27 cellular contexts compared by ENCODE assay signal in genomic region chr22:19548964-19549363, GRCh38. TPM values are rescaled to one million over a fixed set of nuclear protein-coding genes. Genes with fewer than 3 reads are reported as not detected.
DNase-seq lines count a peak whose midpoint lies in the region; ATAC-seq, FAIRE-seq and TF ChIP-seq lines count a peak whose summit lies in the region.
"Had no signal": no experiment of that assay in that cellular context is flagged by ENCODE, and none has a peak within 500 bp of the region (broad histone marks: within the 10 kb centered on the region; RNA-seq: fewer than 3 reads in every experiment).

No MANE protein-coding gene starts in this region.

- H3K4me3 ChIP-seq in H1 (ENCODE audit: extremely low read depth in 1 of 4, insufficient read depth in 2 of 4, low read depth in 3 of 4, low read length in 4 of 4) = no peak overlapping the region
- H3K4me3 ChIP-seq in GM23248 = no peak overlapping the region
- H3K4me3 ChIP-seq: A549; BLaER1 treated with 17β-estradiol and CSF1 and Interleukin-3, amounts not matched to agents 10 nM and 100 nM had no signal

- H2BK20ac ChIP-seq in H1 (ENCODE audit: low read length) = no peak overlapping the region

- H2BK120ac ChIP-seq in H1 (replicated peaks; ENCODE audit: low read depth, low read length) = no peak overlapping the region

- H2AK5ac ChIP-seq in H1 (ENCODE audit: low read depth, low read length) = no peak overlapping the region

- TF ChIP-seq EP300 in H1 (IDR thresholded peaks at IDR 0.05; ENCODE audit: borderline replicate concordance in 1 of 2, low read depth in 2 of 2, low read length in 2 of 2) = no peak

- no peak overlapping the region for H3K18ac ChIP-seq in H1 (ENCODE audit: extremely low read depth, low read length)

- CTCF ChIA-PET in activated CD4-positive, alpha-beta memory T cell treated with anti-CD3 and anti-CD28 coated beads for 36 hours (lab: Charles Lee) = interaction anchor here (0.6 kb wide), 1 partner anchor 27 kb away, joined by 3 read pairs; no protein-coding TSS in a partner anchor
- CTCF ChIA-PET in activated CD4-positive, alpha-beta memory T cell treated with anti-CD3 and anti-CD28 coated beads, Interleukin-2, amount 10 ng/mL, durations not matched to agents 7 days and 5 days (lab: Charles Lee) = no interaction called here
- CTCF ChIA-PET in H1 (lab: Charles Lee; ENCODE audit: partially characterized antibody) = no interaction called here

- H3K27me3 ChIP-seq in H1 (replicated peaks in 1 of 4; ENCODE audit: control insufficient read depth in 3 of 4, extremely low read depth in 1 of 4, insufficient read depth in 3 of 4, low read length in 3 of 4) (no peaks in the 10 kb centered on the region; a peak in 1 of 7 replicates), GM23248 (replicated peaks; ENCODE audit: insufficient read depth) (peaks cover 3% of the 10 kb centered on the region)
- H3K27me3 ChIP-seq: BE2C; BLaER1 treated with 17β-estradiol and CSF1 and Interleukin-3, amounts not matched to agents 10 nM and 100 nM had no signal

- H3K36me3 ChIP-seq in H1 (ENCODE audit: control insufficient read depth in 2 of 4, insufficient read depth in 4 of 4, low read length in 3 of 4) (no peaks in the 10 kb centered on the region), GM23248 (ENCODE audit: low read depth) (no peaks in the 10 kb centered on the region)
- H3K36me3 ChIP-seq: BE2C; BLaER1 treated with 17β-estradiol and CSF1 and Interleukin-3, amounts not matched to agents 10 nM and 100 nM had no signal

- TF ChIP-seq RAD21 in H1 (IDR thresholded peaks at IDR 0.05 in 1 of 2, conservative IDR thresholded peaks at IDR 0.05 in 1 of 2; ENCODE audit: low read depth in 2 of 2, low read length in 2 of 2) = no peak

- H3K4me1 Mint-ChIP-seq in activated CD4-positive, alpha-beta memory T cell treated with anti-CD3 and anti-CD28 coated beads for 36 hours (ENCODE audit: low read depth) = no peaks in the 10 kb centered on the region
- no peaks in the 10 kb centered on the region for H3K4me1 Mint-ChIP-seq in activated CD4-positive, alpha-beta memory T cell treated with anti-CD3 and anti-CD28 coated beads, Interleukin-2, amount 10 ng/mL, durations not matched to agents 7 days and 5 days
- H3K4me1 Mint-ChIP-seq in activated T-helper 17 cell treated with anti-CD3 and anti-CD28 coated beads, Interleukin-2, amount 50 U/mL, for 72 hours = no peaks in the 10 kb centered on the region
- H3K4me1 Mint-ChIP-seq: CD8-positive, alpha-beta memory T cell had no signal

- H3K23ac ChIP-seq in H1 (ENCODE audit: insufficient read length) = no peak overlapping the region

- intact Hi-C loops in activated CD4-positive, alpha-beta memory T cell treated with anti-CD3 and anti-CD28 coated beads for 36 hours (cut with micrococcal nuclease) = no loop called here
- intact Hi-C loops in posterior vena cava (cut with DNase I) = loop anchor here in 1 of 2 donors (5.0 kb wide), 1 partner anchor 923 kb away; no protein-coding TSS in a partner anchor

- in situ Hi-C loops in GM23248 (cut with MboI) = no loop called here

- H3K79me1 ChIP-seq in H1 (ENCODE audit: low read depth, low read length) = no peaks in the 10 kb centered on the region

- H3K27ac ChIP-seq in H1 (ENCODE audit: low read depth, low read length) (no peak overlapping the region), GM23248 (no peak overlapping the region)
- H3K27ac ChIP-seq: 22Rv1; A549; BLaER1 treated with 17β-estradiol and CSF1 and Interleukin-3, amounts not matched to agents 10 nM and 100 nM had no signal

- WGBS in H1 (ENCODE audit: extremely low coverage in 1 of 2, insufficient coverage in 1 of 2, insufficient read length in 1 of 2, insufficient replicate concordance in 2 of 2, low coverage in 1 of 2, low lambda C conversion rate in 2 of 2, missing lambda C conversion rate in 1 of 2), 2 experiments = 81% methylated on average over 2 of the region's 2 CpGs; no CpG with 5 or more reads in 1 of the 2 experiments
- WGBS in GM23248 (ENCODE audit: low coverage in 1 of 2, low lambda C conversion rate in 2 of 2, missing lambda C conversion rate in 2 of 2), 2 experiments = 34 to 36% methylated on average over 2 of the region's 2 CpGs

- TF ChIP-seq POLR2A in H1 (IDR thresholded peaks at IDR 0.05; ENCODE audit: control extremely low read depth in 1 of 2, low read depth in 2 of 2, low read length in 2 of 2) = no peak

- no peak for FAIRE-seq in H1 (lab: Jason Lieb, UNC)
- FAIRE-seq: A549, D721Med, GM12891, GM18507 had no signal

- H2AFZ ChIP-seq in H1 (ENCODE audit: low read length) (no peak overlapping the region), GM23248 (no peak overlapping the region)

- H3K4me3 Mint-ChIP-seq in activated CD4-positive, alpha-beta memory T cell treated with anti-CD3 and anti-CD28 coated beads for 36 hours = no peak overlapping the region
- no peak overlapping the region for H3K4me3 Mint-ChIP-seq in activated CD4-positive, alpha-beta memory T cell treated with anti-CD3 and anti-CD28 coated beads, Interleukin-2, amount 10 ng/mL, durations not matched to agents 7 days and 5 days
- H3K4me3 Mint-ChIP-seq in activated T-helper 17 cell treated with anti-CD3 and anti-CD28 coated beads, Interleukin-2, amount 50 U/mL, for 72 hours = no peak overlapping the region
- H3K4me3 Mint-ChIP-seq: CD14-positive monocyte; CD4-positive, alpha-beta T cell; CD8-positive, alpha-beta memory T cell; H9 had no signal

- H3K23me2 ChIP-seq in H1 (ENCODE audit: low read depth, low read length) = no peaks in the 10 kb centered on the region

- no peak overlapping the region for H3K27ac Mint-ChIP-seq in activated CD4-positive, alpha-beta memory T cell treated with anti-CD3 and anti-CD28 coated beads for 36 hours
- H3K27ac Mint-ChIP-seq in activated CD4-positive, alpha-beta memory T cell treated with anti-CD3 and anti-CD28 coated beads, Interleukin-2, amount 10 ng/mL, durations not matched to agents 7 days and 5 days = no peak overlapping the region
- H3K27ac Mint-ChIP-seq in activated T-helper 17 cell treated with anti-CD3 and anti-CD28 coated beads, Interleukin-2, amount 50 U/mL, for 72 hours = no peak overlapping the region
- H3K27ac Mint-ChIP-seq: CD14-positive monocyte; CD4-positive, alpha-beta T cell; CD8-positive, alpha-beta memory T cell; H9 had no signal

- H3K9me3 Mint-ChIP-seq in activated CD4-positive, alpha-beta memory T cell treated with anti-CD3 and anti-CD28 coated beads for 36 hours = no peaks in the 10 kb centered on the region
- H3K9me3 Mint-ChIP-seq in activated CD4-positive, alpha-beta memory T cell treated with anti-CD3 and anti-CD28 coated beads, Interleukin-2, amount 10 ng/mL, durations not matched to agents 7 days and 5 days = no peaks in the 10 kb centered on the region
- no peaks in the 10 kb centered on the region for H3K9me3 Mint-ChIP-seq in activated T-helper 17 cell treated with anti-CD3 and anti-CD28 coated beads, Interleukin-2, amount 50 U/mL, for 72 hours
- H3K9me3 Mint-ChIP-seq: CD4-positive, alpha-beta T cell had no signal

- ATAC-seq in activated T-helper 17 cell treated with anti-CD3 and anti-CD28 coated beads, Interleukin-2, amount 50 U/mL, for 72 hours (replicated peaks) = peak; percentile 34
- ATAC-seq in GM21515 (IDR thresholded peaks at IDR 0.05; ENCODE audit: unreplicated experiment) = no peak
- no peak for ATAC-seq in HG02642 (IDR thresholded peaks at IDR 0.05; ENCODE audit: poor library complexity, unreplicated experiment)
- ATAC-seq: A549, HCT116 had no signal

- peak overlapping the region; percentile 37 for H3K4ac ChIP-seq in H1 (replicated peaks; ENCODE audit: insufficient read length, low read depth, low read length)

- no peak overlapping the region for H4K5ac ChIP-seq in H1 (ENCODE audit: insufficient read length, low read depth, low read length)

- no peaks in the 10 kb centered on the region for H3F3A ChIP-seq in GM23248 (ENCODE audit: insufficient read depth)

- no peak overlapping the region for H3K56ac ChIP-seq in H1 (replicated peaks; ENCODE audit: insufficient read length, low read depth, low read length)

- H3K9me3 ChIP-seq in H1 (ENCODE audit: insufficient read depth in 2 of 2, low read depth in 1 of 2, low read length in 1 of 2) (no peaks in the 10 kb centered on the region), GM23248 (ENCODE audit: low read depth) (no peaks in the 10 kb centered on the region)
- H3K9me3 ChIP-seq: A549, BE2C had no signal

- DNase-seq in activated CD4-positive, alpha-beta memory T cell treated with anti-CD3 and anti-CD28 coated beads for 36 hours = peak; percentile 13
- DNase-seq in activated CD4-positive, alpha-beta memory T cell treated with anti-CD3 and anti-CD28 coated beads, Interleukin-2, amount 10 ng/mL, durations not matched to agents 7 days and 5 days = no peak
- DNase-seq in H1 (ENCODE audit: low read depth in 1 of 2, low spot score in 2 of 2) (no peak), posterior vena cava (ENCODE audit: low spot score) (peak; percentile 30), GM23248 (no peak)
- DNase-seq: ACHN; AML-193; BE2C; CD4-positive, alpha-beta T cell; CD8-positive, alpha-beta memory T cell; DMS53; DMS79 treated with DMSO at 0.1 percent for 48 hours; GF-D8; H9 had no signal

- no peak for TF ChIP-seq CTCF in H1 (IDR thresholded peaks at IDR 0.05; ENCODE audit: control extremely low read depth in 1 of 3, insufficient read depth in 1 of 3, low read depth in 1 of 3, low read length in 3 of 3)

- POLR2A ChIA-PET in activated CD4-positive, alpha-beta memory T cell treated with anti-CD3 and anti-CD28 coated beads for 36 hours (lab: Charles Lee) = no interaction called here
- POLR2A ChIA-PET in activated CD4-positive, alpha-beta memory T cell treated with anti-CD3 and anti-CD28 coated beads, Interleukin-2, amount 10 ng/mL, durations not matched to agents 7 days and 5 days (lab: Charles Lee) = no interaction called here
- POLR2A ChIA-PET in H1 (lab: Charles Lee; ENCODE audit: partially characterized antibody) = no interaction called here

- no peak overlapping the region for H2BK5ac ChIP-seq in H1 (ENCODE audit: low read depth, low read length)

- H2BK15ac ChIP-seq in H1 (ENCODE audit: low read length) = no peak overlapping the region

- no peaks in the 10 kb centered on the region for H3K36me3 Mint-ChIP-seq in activated CD4-positive, alpha-beta memory T cell treated with anti-CD3 and anti-CD28 coated beads for 36 hours
- no peaks in the 10 kb centered on the region for H3K36me3 Mint-ChIP-seq in activated CD4-positive, alpha-beta memory T cell treated with anti-CD3 and anti-CD28 coated beads, Interleukin-2, amount 10 ng/mL, durations not matched to agents 7 days and 5 days (ENCODE audit: low read depth)
- no peaks in the 10 kb centered on the region for H3K36me3 Mint-ChIP-seq in activated T-helper 17 cell treated with anti-CD3 and anti-CD28 coated beads, Interleukin-2, amount 50 U/mL, for 72 hours (ENCODE audit: low read depth)
- H3K36me3 Mint-ChIP-seq: CD14-positive monocyte; CD8-positive, alpha-beta memory T cell had no signal

- H3K14ac ChIP-seq in H1 (ENCODE audit: insufficient read length) = no peak overlapping the region

- H4K20me1 ChIP-seq in H1 (replicated peaks in 1 of 2; ENCODE audit: control insufficient read depth in 1 of 2, insufficient read depth in 2 of 2, low read length in 2 of 2) (no peaks in the 10 kb centered on the region), GM23248 (ENCODE audit: insufficient read depth) (no peaks in the 10 kb centered on the region)
- H4K20me1 ChIP-seq: BLaER1 treated with 17β-estradiol and CSF1 and Interleukin-3, amounts not matched to agents 10 nM and 100 nM had no signal

- H2BK12ac ChIP-seq in H1 (ENCODE audit: low read depth, low read length) = no peak overlapping the region

- H3K27me3 Mint-ChIP-seq in activated CD4-positive, alpha-beta memory T cell treated with anti-CD3 and anti-CD28 coated beads for 36 hours = no peaks in the 10 kb centered on the region
- H3K27me3 Mint-ChIP-seq in activated CD4-positive, alpha-beta memory T cell treated with anti-CD3 and anti-CD28 coated beads, Interleukin-2, amount 10 ng/mL, durations not matched to agents 7 days and 5 days = peaks cover 6% of the 10 kb centered on the region
- H3K27me3 Mint-ChIP-seq in activated T-helper 17 cell treated with anti-CD3 and anti-CD28 coated beads, Interleukin-2, amount 50 U/mL, for 72 hours = no peaks in the 10 kb centered on the region
- H3K27me3 Mint-ChIP-seq: CD4-positive, alpha-beta T cell had no signal

- H3K79me2 ChIP-seq in H1 (ENCODE audit: control insufficient read depth in 1 of 2, insufficient read depth in 2 of 2, low read length in 2 of 2) (no peaks in the 10 kb centered on the region), GM23248 (ENCODE audit: insufficient read depth) (no peaks in the 10 kb centered on the region)

- H3K9me2 ChIP-seq in GM23248 (ENCODE audit: insufficient read depth) = no peaks in the 10 kb centered on the region

- H3K4me1 ChIP-seq in H1 (replicated peaks in 1 of 4; ENCODE audit: control insufficient read depth in 3 of 4, insufficient read depth in 4 of 4, low read length in 3 of 4) (peaks cover 0 to 5% (median 2%) of the 10 kb centered on the region in 4 experiments; a peak in 4 of 7 replicates), GM23248 (ENCODE audit: insufficient read depth) (no peaks in the 10 kb centered on the region)
- H3K4me1 ChIP-seq: A549, BE2C had no signal

- H3K4me2 ChIP-seq in H1 (ENCODE audit: insufficient read depth in 1 of 2, low read depth in 2 of 2, low read length in 2 of 2) (no peak overlapping the region), GM23248 (ENCODE audit: unreplicated experiment) (no peak overlapping the region)
- H3K4me2 ChIP-seq: A549; BLaER1 treated with 17β-estradiol and CSF1 and Interleukin-3, amounts not matched to agents 10 nM and 100 nM had no signal

- no peak overlapping the region for H4K91ac ChIP-seq in H1 (replicated peaks; ENCODE audit: insufficient read length, low read length)

- no peak overlapping the region for H4K8ac ChIP-seq in H1 (ENCODE audit: extremely low read depth, insufficient read depth, low read length)

- H3K9ac ChIP-seq in H1 (replicated peaks in 1 of 4; ENCODE audit: extremely low read depth in 1 of 4, low read depth in 3 of 4, low read length in 3 of 4) (no peak overlapping the region), GM23248 (no peak overlapping the region)
- H3K9ac ChIP-seq: BLaER1 treated with 17β-estradiol and CSF1 and Interleukin-3, amounts not matched to agents 10 nM and 100 nM had no signal

RNA-seq across cellular contexts. Expression of gene CLDN5, which starts 24.8 kb away (rescaled TPM):
- total RNA-seq in activated CD4-positive, alpha-beta memory T cell treated with anti-CD3 and anti-CD28 coated beads for 36 hours = under 1 TPM; 0.17 to 0.31 TPM
- under 1 TPM in 1 of 2 experiments, not detected in 1; 0.38 TPM for total RNA-seq in activated CD4-positive, alpha-beta memory T cell treated with anti-CD3 and anti-CD28 coated beads, Interleukin-2, amount 10 ng/mL, durations not matched to agents 7 days and 5 days
- total RNA-seq in activated T-helper 17 cell treated with anti-CD3 and anti-CD28 coated beads, Interleukin-2, amount 50 U/mL, for 72 hours = under 1 TPM in 1 of 2 donors, not detected in 1; 0.13 TPM
- total RNA-seq in H1 (2021; fragmentation: NEBNext Ultra II Directional; extraction: Animal tissue kit (Norgen Biotek cat#: 25700)) = 0.69 and 1.6 TPM in 2 replicates
- 1.2 and 2.5 TPM in 2 replicates for polyA plus RNA-seq in H1 (2011; rRNA removed)
- polyA plus RNA-seq in H1 (2011; cell fraction: cytosol; rRNA removed) = 1.4 TPM
- polyA plus RNA-seq in H1 (2011; cell fraction: nucleus; rRNA removed) = 1.6 TPM
- polyA plus RNA-seq in H1 (2012, experiment 1 of 2) = 0.51 to 1.3 TPM (median 0.91 TPM) in 4 replicates
- 0.83 TPM for polyA plus RNA-seq in H1 (2012, experiment 2 of 2)
- 1.2 TPM for polyA plus RNA-seq in H1 (2013, experiment 1 of 2)
- 1.4 TPM for polyA plus RNA-seq in H1 (2013, experiment 2 of 2)
- polyA minus RNA-seq in H1 (2011; rRNA and poly(A)+ RNA removed) = 0.16 and 0.44 TPM in 2 replicates
- polyA minus RNA-seq in H1 (2011; cell fraction: cytosol; rRNA and poly(A)+ RNA removed) = 1.1 TPM
- 4.3 TPM for polyA minus RNA-seq in H1 (2011; cell fraction: nucleus; rRNA and poly(A)+ RNA removed)
- total RNA-seq in posterior vena cava = 10 to 100 TPM; 36.4 to 70.1 TPM
- total RNA-seq in GM23248 (2014; rRNA removed; shearing (Covaris generic)) = not detected in 2 replicates
- polyA plus RNA-seq in GM23248 (2016; fragmentation: Nextera tagmentation; extraction: Ambion mirVana) = not detected in 2 replicates
- total RNA-seq: CD4-positive, alpha-beta T cell; CD8-positive, alpha-beta memory T cell; G401; H4 had no signal
- polyA plus RNA-seq: A549; CD8-positive, alpha-beta memory T cell had no signal

Comparison
In these comparisons a context has a peak if more than half of its experiments do, and no peak if none do; other contexts are left out.
1. DNase-seq: peak in activated CD4-positive, alpha-beta memory T cell treated with anti-CD3 and anti-CD28 coated beads for 36 hours (single experiment) and posterior vena cava (single experiment); none in activated CD4-positive, alpha-beta memory T cell treated with anti-CD3 and anti-CD28 coated beads, Interleukin-2, amount 10 ng/mL, durations not matched to agents 7 days and 5 days (single experiment), H1 (0 of 2) and GM23248 (single experiment).
2. RNA of gene CLDN5, which starts 24.8 kb away (total RNA-seq): 36.4 to 70.1 TPM in posterior vena cava; 0.69 to 1.6 TPM in H1, 0.38 TPM in activated CD4-positive, alpha-beta memory T cell treated with anti-CD3 and anti-CD28 coated beads, Interleukin-2, amount 10 ng/mL, durations not matched to agents 7 days and 5 days, 0.17 to 0.31 TPM in activated CD4-positive, alpha-beta memory T cell treated with anti-CD3 and anti-CD28 coated beads for 36 hours, 0.13 TPM in activated T-helper 17 cell treated with anti-CD3 and anti-CD28 coated beads, Interleukin-2, amount 50 U/mL, for 72 hours and not detected in GM23248; every median in the first group is over 10 times any median in the second.